Comparison of ENCODE assay signal across 10 cellular contexts in the genomic region with DNA sequence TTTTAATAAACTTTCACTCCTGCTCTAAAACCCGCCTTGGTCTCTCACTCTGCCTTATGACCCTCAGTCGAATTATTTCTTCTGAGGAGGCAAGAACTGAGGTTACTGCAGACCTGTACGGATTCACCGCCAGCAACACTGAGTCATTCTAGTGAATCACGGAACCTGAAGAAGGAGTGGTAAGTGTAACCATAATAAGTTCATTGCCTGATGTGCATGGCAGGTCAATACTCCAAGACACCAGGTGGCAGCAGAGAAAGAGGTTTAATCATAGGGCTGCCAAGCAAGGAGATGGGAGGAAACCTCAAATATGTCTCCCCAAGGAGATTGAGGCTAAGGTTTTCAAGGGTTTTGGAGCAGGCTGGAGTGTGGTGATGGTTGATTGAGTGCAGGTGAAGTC.
DNase-seq lines count a peak whose midpoint lies in the region; ATAC-seq, FAIRE-seq and TF ChIP-seq lines count a peak whose summit lies in the region.
"Had no signal": no experiment of that assay in that cellular context is flagged by ENCODE, and none has a peak within 500 bp of the region (broad histone marks: within the 10 kb centered on the region; RNA-seq: fewer than 3 reads in every experiment).

No MANE protein-coding gene starts in this region.

- no peak for TF ChIP-seq CTCF in activated CD8-positive, alpha-beta T cell treated with anti-CD3 and anti-CD28 coated beads for 36 hours (IDR thresholded peaks at IDR 0.05)
- TF ChIP-seq CTCF in GM12878 (IDR thresholded peaks at IDR 0.05 in 2 of 3, conservative IDR thresholded peaks at IDR 0.05 in 1 of 3; ENCODE audit: control insufficient read depth in 2 of 3, extremely low read depth in 1 of 3, insufficient read depth in 1 of 3, low read depth in 3 of 3, low read length in 3 of 3): peak in 2 of 3 experiments; percentile 15 to 35; a peak in 3 of 6 replicates
- TF ChIP-seq CTCF in retinal pigment epithelial cell (conservative IDR thresholded peaks at IDR 0.05; ENCODE audit: low read depth, low read length): peak; percentile 14
- no peak for TF ChIP-seq CTCF in osteoblast (IDR thresholded peaks at IDR 0.05; ENCODE audit: extremely low read depth, low read depth, low read length)

- peaks cover 4% of the 10 kb centered on the region for H3K9me3 Mint-ChIP-seq in activated CD8-positive, alpha-beta T cell treated with anti-CD3 and anti-CD28 coated beads for 36 hours
- H3K9me3 Mint-ChIP-seq in activated CD8-positive, alpha-beta T cell treated with anti-CD3 and anti-CD28 coated beads, Interleukin-2, amount 10 ng/mL, durations not matched to agents 7 days and 5 days (ENCODE audit: insufficient read depth): no peaks in the 10 kb centered on the region

- H3K4me3 Mint-ChIP-seq in activated CD8-positive, alpha-beta T cell treated with anti-CD3 and anti-CD28 coated beads for 36 hours: no peak overlapping the region
- no peak overlapping the region for H3K4me3 Mint-ChIP-seq in activated CD8-positive, alpha-beta T cell treated with anti-CD3 and anti-CD28 coated beads, Interleukin-2, amount 10 ng/mL, durations not matched to agents 7 days and 5 days

- no peaks in the 10 kb centered on the region for H3K27me3 ChIP-seq in MG63
- no peaks in the 10 kb centered on the region for H3K27me3 ChIP-seq in GM12878 (replicated peaks in 1 of 2; ENCODE audit: control insufficient read depth in 2 of 2, insufficient read depth in 2 of 2, low read length in 1 of 2)
- H3K27me3 ChIP-seq in osteoblast (ENCODE audit: insufficient read depth, low read length): no peaks in the 10 kb centered on the region

- H3K36me3 Mint-ChIP-seq in activated CD8-positive, alpha-beta T cell treated with anti-CD3 and anti-CD28 coated beads for 36 hours (ENCODE audit: low read depth): no peaks in the 10 kb centered on the region
- H3K36me3 Mint-ChIP-seq in activated CD8-positive, alpha-beta T cell treated with anti-CD3 and anti-CD28 coated beads, Interleukin-2, amount 10 ng/mL, durations not matched to agents 7 days and 5 days (ENCODE audit: low read depth): no peaks in the 10 kb centered on the region

- H3K27me3 Mint-ChIP-seq in activated CD8-positive, alpha-beta T cell treated with anti-CD3 and anti-CD28 coated beads for 36 hours: peaks cover 2% of the 10 kb centered on the region
- no peaks in the 10 kb centered on the region for H3K27me3 Mint-ChIP-seq in activated CD8-positive, alpha-beta T cell treated with anti-CD3 and anti-CD28 coated beads, Interleukin-2, amount 10 ng/mL, durations not matched to agents 7 days and 5 days (ENCODE audit: low read depth)

- TF ChIP-seq RAD21 in GM12878 (IDR thresholded peaks at IDR 0.05; ENCODE audit: insufficient read depth, low read depth, low read length): no peak

- H3K4me3 ChIP-seq in MG63 (no peak overlapping the region), GM12878 (no peak overlapping the region), retinal pigment epithelial cell (ENCODE audit: low read length) (no peak overlapping the region), osteoblast (ENCODE audit: insufficient read depth, low read length) (no peak overlapping the region)

- BruUV-seq in GM12878 (replicated peaks; lab: Mats Ljungman, UMichigan): no TSS peak

- TF ChIP-seq EP300 in GM12878 (IDR thresholded peaks at IDR 0.05; ENCODE audit: borderline replicate concordance in 1 of 2, control insufficient read depth in 1 of 2, low read depth in 2 of 2, low read length in 2 of 2): no peak

- DNase-seq in activated CD8-positive, alpha-beta T cell treated with anti-CD3 and anti-CD28 coated beads for 36 hours: peak; percentile 3
- DNase-seq in activated CD8-positive, alpha-beta T cell treated with anti-CD3 and anti-CD28 coated beads, Interleukin-2, amount 10 ng/mL, durations not matched to agents 7 days and 5 days: no peak
- DNase-seq in MG63: peak; percentile 12
- DNase-seq in GM12878 (ENCODE audit: low read depth, low spot score): no peak
- no peak for DNase-seq in retinal pigment epithelial cell (ENCODE audit: low read depth)
- no peak for DNase-seq in osteoblast (ENCODE audit: insufficient read length, low spot score, missing footprints)
- no peak for DNase-seq in kidney glomerular epithelial cell (lab: John Stamatoyannopoulos, UW)
- DNase-seq: NCI-H2107 had no signal

- RAD21 ChIA-PET in GM12878 (lab: Charles Lee; ENCODE audit: unreplicated experiment): no interaction called here

- SMC1A ChIA-PET in GM12878 (lab: Charles Lee; ENCODE audit: uncharacterized antibody, unreplicated experiment): no interaction called here

- no peaks in the 10 kb centered on the region for H3K79me2 ChIP-seq in GM12878 (ENCODE audit: control insufficient read depth, insufficient read depth, low read length)
- no peaks in the 10 kb centered on the region for H3K79me2 ChIP-seq in osteoblast (ENCODE audit: insufficient read depth, low read length)

- no peaks in the 10 kb centered on the region for H3K4me1 ChIP-seq in GM12878 (ENCODE audit: control insufficient read depth, insufficient read depth, low read length)
- peaks cover under 1% of the 10 kb centered on the region for H3K4me1 ChIP-seq in osteoblast (ENCODE audit: insufficient read depth, low read length)

- CTCF ChIA-PET in activated CD8-positive, alpha-beta T cell treated with anti-CD3 and anti-CD28 coated beads for 36 hours (lab: Charles Lee): no interaction called here
- CTCF ChIA-PET in activated CD8-positive, alpha-beta T cell treated with anti-CD3 and anti-CD28 coated beads, Interleukin-2, amount 10 ng/mL, durations not matched to agents 7 days and 5 days (lab: Charles Lee): no interaction called here
- CTCF ChIA-PET in GM12878 (lab: Yijun Ruan, JAX): no interaction called here

- H3K9me3 ChIP-seq in MG63 (no peaks in the 10 kb centered on the region), GM12878 (replicated peaks; ENCODE audit: control insufficient read depth, insufficient read depth, low read length) (no peaks in the 10 kb centered on the region), osteoblast (ENCODE audit: low read depth, low read length) (no peaks in the 10 kb centered on the region)

- H3K27ac ChIP-seq in GM12878 (ENCODE audit: control insufficient read depth, insufficient read depth) (no peak overlapping the region), osteoblast (ENCODE audit: low read depth, low read length) (no peak overlapping the region)

- ATAC-seq in activated CD8-positive, alpha-beta T cell treated with anti-CD3 and anti-CD28 coated beads for 36 hours: no peak
- ATAC-seq in activated CD8-positive, alpha-beta T cell treated with anti-CD3 and anti-CD28 coated beads, Interleukin-2, amount 10 ng/mL, durations not matched to agents 7 days and 5 days: no peak
- ATAC-seq in GM12878: peak; percentile 40; the same call in 2 of the 3 replicates
- no peak for ATAC-seq in GM18519 (IDR thresholded peaks at IDR 0.05; ENCODE audit: low FRiP score, unreplicated experiment)

- no peak overlapping the region for H3K27ac Mint-ChIP-seq in activated CD8-positive, alpha-beta T cell treated with anti-CD3 and anti-CD28 coated beads for 36 hours
- H3K27ac Mint-ChIP-seq in activated CD8-positive, alpha-beta T cell treated with anti-CD3 and anti-CD28 coated beads, Interleukin-2, amount 10 ng/mL, durations not matched to agents 7 days and 5 days: no peak overlapping the region

- H2AFZ ChIP-seq in GM12878 (ENCODE audit: control insufficient read depth, low read depth, low read length) (no peak overlapping the region), osteoblast (ENCODE audit: low read length) (no peak overlapping the region)

- H3K36me3 ChIP-seq in MG63 (no peaks in the 10 kb centered on the region), GM12878 (ENCODE audit: control insufficient read depth in 2 of 2, insufficient read depth in 2 of 2, low read length in 1 of 2) (no peaks in the 10 kb centered on the region), osteoblast (ENCODE audit: insufficient read depth, low read length) (no peaks in the 10 kb centered on the region)

- in situ Hi-C loops in GM12878 (cut with MboI): no loop called here

- FAIRE-seq in GM12878 (lab: Jason Lieb, UNC): no peak
- FAIRE-seq: GM12892 had no signal

- TF ChIP-seq POLR2A in GM12878 (IDR thresholded peaks at IDR 0.05; ENCODE audit: low read depth, low read length): no peak

- H3K9ac ChIP-seq in GM12878 (ENCODE audit: control insufficient read depth, insufficient read depth, low read length): no peak overlapping the region

- no peaks in the 10 kb centered on the region for H3K4me1 Mint-ChIP-seq in activated CD8-positive, alpha-beta T cell treated with anti-CD3 and anti-CD28 coated beads for 36 hours (ENCODE audit: low read depth)
- H3K4me1 Mint-ChIP-seq in activated CD8-positive, alpha-beta T cell treated with anti-CD3 and anti-CD28 coated beads, Interleukin-2, amount 10 ng/mL, durations not matched to agents 7 days and 5 days (ENCODE audit: low read depth): no peaks in the 10 kb centered on the region

- H4K20me1 ChIP-seq in GM12878 (ENCODE audit: control insufficient read depth, insufficient read depth) (no peaks in the 10 kb centered on the region), osteoblast (ENCODE audit: insufficient read depth, low read length) (no peaks in the 10 kb centered on the region)

- POLR2A ChIA-PET in activated CD8-positive, alpha-beta T cell treated with anti-CD3 and anti-CD28 coated beads for 36 hours (lab: Charles Lee): no interaction called here
- POLR2A ChIA-PET in activated CD8-positive, alpha-beta T cell treated with anti-CD3 and anti-CD28 coated beads, Interleukin-2, amount 10 ng/mL, durations not matched to agents 7 days and 5 days (lab: Charles Lee): no interaction called here
- POLR2A ChIA-PET in GM12878 (lab: Charles Lee): no interaction called here

- intact Hi-C loops in activated CD8-positive, alpha-beta T cell treated with anti-CD3 and anti-CD28 coated beads for 36 hours (cut with micrococcal nuclease): no loop called here
- intact Hi-C loops in GM12878 (cut with micrococcal nuclease; ENCODE audit: unreplicated experiment): no loop called here

- H3K4me2 ChIP-seq in GM12878 (ENCODE audit: control insufficient read depth, insufficient read depth) (no peak overlapping the region), osteoblast (ENCODE audit: insufficient read depth, low read length) (no peak overlapping the region)

- 38% methylated on average over 5 of the region's 5 CpGs for WGBS in GM12878 (ENCODE audit: insufficient coverage, insufficient replicate concordance, low lambda C conversion rate, missing lambda C conversion rate)

TF ChIP-seq in GM12878, 131 proteins besides CTCF, POLR2A, EP300 and RAD21:
- TF ChIP-seq CBX3 (IDR thresholded peaks at IDR 0.05; ENCODE audit: borderline replicate concordance, low read depth) (no peak), SMC3 (IDR thresholded peaks at IDR 0.05; ENCODE audit: borderline replicate concordance, low read length) (0 out of 2 replicates have a peak, but pooled peaks have one; percentile 8)
TF ChIP-seq in GM12878: peak in this region for 1.

Comparison
In these comparisons a context has a peak if more than half of its experiments do, and no peak if none do; other contexts are left out.
1. DNase-seq: peak in activated CD8-positive, alpha-beta T cell treated with anti-CD3 and anti-CD28 coated beads for 36 hours (single experiment) and MG63 (single experiment); none in activated CD8-positive, alpha-beta T cell treated with anti-CD3 and anti-CD28 coated beads, Interleukin-2, amount 10 ng/mL, durations not matched to agents 7 days and 5 days (single experiment), GM12878 (single experiment), retinal pigment epithelial cell (single experiment), osteoblast (single experiment) and kidney glomerular epithelial cell (single experiment).
2. CTCF ChIP-seq: peak in GM12878 (2 of 3) and retinal pigment epithelial cell (single experiment); none in activated CD8-positive, alpha-beta T cell treated with anti-CD3 and anti-CD28 coated beads for 36 hours (single experiment) and osteoblast (single experiment).